In genomic region chr16:56610017-56610608, GRCh38 we compare ENCODE assay signal across 8 cellular contexts.
DNase-seq lines count a peak whose midpoint lies in the region; ATAC-seq and TF ChIP-seq lines count a peak whose summit lies in the region.

No MANE protein-coding gene starts in this region.

- no peaks in the 10 kb centered on the region for H3K36me3 Mint-ChIP-seq in stimulated activated naive B cell treated with anti-CD40 and anti-IgM and Interleukin-4, amounts not matched to agents 10 μg/mL and 1 μg/mL and 100 μg/mL, for 72 hours

- peak overlapping the region; percentile 82 for H3K27ac Mint-ChIP-seq in stimulated activated naive B cell treated with anti-CD40 and anti-IgM and Interleukin-4, amounts not matched to agents 10 μg/mL and 1 μg/mL and 100 μg/mL, for 72 hours

- H3K4me3 Mint-ChIP-seq in stimulated activated naive B cell treated with anti-CD40 and anti-IgM and Interleukin-4, amounts not matched to agents 10 μg/mL and 1 μg/mL and 100 μg/mL, for 72 hours: peak overlapping the region; percentile 85 to 90

- H4K20me1 ChIP-seq in BLaER1 treated with 17β-estradiol and CSF1 and Interleukin-3, amounts not matched to agents 10 nM and 100 nM: 0 out of 22 replicates have a peak, but pooled peaks cover 0 to 6% (median 0%) of the 10 kb centered on the region in 11 experiments

- H3K9ac ChIP-seq in BLaER1 treated with 17β-estradiol and CSF1 and Interleukin-3, amounts not matched to agents 10 nM and 100 nM: peak overlapping the region in 10 of 11 experiments; percentile 65 to 76 (median 69); a peak in 18 of 22 replicates
- peak overlapping the region; percentile 78 to 90 for H3K9ac ChIP-seq in mucosa of rectum (ENCODE audit: low read depth in 1 of 2, low read length in 2 of 2)

- H3K4me1 Mint-ChIP-seq in stimulated activated naive B cell treated with anti-CD40 and anti-IgM and Interleukin-4, amounts not matched to agents 10 μg/mL and 1 μg/mL and 100 μg/mL, for 72 hours: peaks cover 28 to 48% of the 10 kb centered on the region in 2 donors

- H3K27ac ChIP-seq in BLaER1 treated with 17β-estradiol and CSF1 and Interleukin-3, amounts not matched to agents 10 nM and 100 nM: peak overlapping the region; percentile 12 to 81 (median 53); a peak in 17 of 22 replicates
- H3K27ac ChIP-seq in mucosa of rectum (ENCODE audit: low read depth in 2 of 2, low read length in 2 of 2): peak overlapping the region; percentile 88 to 95

- peaks cover 0 to 7% (median 3%) of the 10 kb centered on the region in 11 experiments; a peak in 11 of 22 replicates for H3K27me3 ChIP-seq in BLaER1 treated with 17β-estradiol and CSF1 and Interleukin-3, amounts not matched to agents 10 nM and 100 nM
- no peaks in the 10 kb centered on the region for H3K27me3 ChIP-seq in mucosa of rectum (ENCODE audit: control insufficient read depth in 2 of 2, insufficient read depth in 2 of 2, low read length in 2 of 2)

- no peaks in the 10 kb centered on the region for H3K9me3 Mint-ChIP-seq in stimulated activated naive B cell treated with anti-CD40 and anti-IgM and Interleukin-4, amounts not matched to agents 10 μg/mL and 1 μg/mL and 100 μg/mL, for 72 hours

- no peaks in the 10 kb centered on the region for H3K27me3 Mint-ChIP-seq in stimulated activated naive B cell treated with anti-CD40 and anti-IgM and Interleukin-4, amounts not matched to agents 10 μg/mL and 1 μg/mL and 100 μg/mL, for 72 hours

- no peaks in the 10 kb centered on the region for H3K9me3 ChIP-seq in BLaER1 treated with 17β-estradiol and CSF1 and Interleukin-3, amounts not matched to agents 10 nM and 100 nM (replicated peaks in 1 of 11)
- H3K9me3 ChIP-seq in mucosa of rectum (ENCODE audit: control insufficient read depth in 2 of 2, low read length in 2 of 2): no peaks in the 10 kb centered on the region

- DNase-seq in KBM-7 (peak; percentile 79), choroid plexus epithelial cell (ENCODE audit: low read depth) (peak; percentile 96), OCI-M2 (lab: John Stamatoyannopoulos, UW; ENCODE audit: unreplicated experiment) (no peak), inferior parietal cortex (ENCODE audit: extremely low spot score) (no peak)
- no peak for DNase-seq in stimulated activated naive B cell treated with anti-CD40 and anti-IgM and Interleukin-4, amounts not matched to agents 10 μg/mL and 1 μg/mL and 100 μg/mL, for 72 hours

- in situ Hi-C loops in KBM-7 (cut with MboI; ENCODE audit: low pct_unique_long_range_greater_than_20kb, low sequenced_read_pairs): no loop called here

- peak; percentile 30 to 36 for ATAC-seq in activated CD4-positive, CD25-positive, alpha-beta regulatory T cell treated with anti-CD3 and anti-CD28 coated beads, Interleukin-2, amount 50 U/mL, for 24 hours
- ATAC-seq in stimulated activated naive B cell treated with anti-CD40 and anti-IgM and Interleukin-4, amounts not matched to agents 10 μg/mL and 1 μg/mL and 100 μg/mL, for 72 hours (replicated peaks): peak; percentile 22 to 23

- peaks cover 42 to 54% (median 48%) of the 10 kb centered on the region in 10 experiments for H3K4me1 ChIP-seq in BLaER1 treated with 17β-estradiol and CSF1 and Interleukin-3, amounts not matched to agents 10 nM and 100 nM
- peaks cover 26 to 29% of the 10 kb centered on the region in 2 donors for H3K4me1 ChIP-seq in mucosa of rectum (ENCODE audit: control insufficient read depth in 2 of 2, insufficient read depth in 2 of 2, low read length in 2 of 2)

- H3K4me2 ChIP-seq in BLaER1 treated with 17β-estradiol and CSF1 and Interleukin-3, amounts not matched to agents 10 nM and 100 nM: peak overlapping the region; percentile 96 to 100 (median 99)

- peak; percentile 19 for TF ChIP-seq CTCF in choroid plexus epithelial cell (conservative IDR thresholded peaks at IDR 0.05; ENCODE audit: low read depth, low read length)

- H3K4me3 ChIP-seq in BLaER1 treated with 17β-estradiol and CSF1 and Interleukin-3, amounts not matched to agents 10 nM and 100 nM: peak overlapping the region; percentile 58 to 73 (median 64); a peak in 18 of 20 replicates
- H3K4me3 ChIP-seq in choroid plexus epithelial cell (ENCODE audit: low read depth, low read length) (peak overlapping the region; percentile 87), mucosa of rectum (ENCODE audit: low read length in 2 of 2) (peak overlapping the region; percentile 82 to 96)

- H3K36me3 ChIP-seq in BLaER1 treated with 17β-estradiol and CSF1 and Interleukin-3, amounts not matched to agents 10 nM and 100 nM: no peaks in the 10 kb centered on the region
- H3K36me3 ChIP-seq in mucosa of rectum (ENCODE audit: control insufficient read depth in 2 of 2, insufficient read depth in 2 of 2, low read length in 2 of 2): no peaks in the 10 kb centered on the region

Comparison
In these comparisons a context has a peak if more than half of its experiments do, and no peak if none do; other contexts are left out.
1. DNase-seq: peak in KBM-7 (single experiment) and choroid plexus epithelial cell (single experiment); none in stimulated activated naive B cell treated with anti-CD40 and anti-IgM and Interleukin-4, amounts not matched to agents 10 μg/mL and 1 μg/mL and 100 μg/mL, for 72 hours (single experiment), OCI-M2 (single experiment) and inferior parietal cortex (single experiment).
2. Peak in every context shown above with its lines, with median percentiles within 50 percentile points of each other: H3K4me3 ChIP-seq.